In genomic region chr6:38554014-38554413, GRCh38 we compare ENCODE assay signal across 26 cellular contexts.
DNase-seq lines count a peak whose midpoint lies in the region; ATAC-seq, FAIRE-seq and TF ChIP-seq lines count a peak whose summit lies in the region.
"Had no signal": no experiment of that assay in that cellular context is flagged by ENCODE, and none has a peak within 500 bp of the region (broad histone marks: within the 10 kb centered on the region; RNA-seq: fewer than 3 reads in every experiment).

No MANE protein-coding gene starts in this region.

- ATAC-seq in stimulated activated naive CD8-positive, alpha-beta T cell treated with anti-CD3 and anti-CD28 coated beads, Interleukin-15, Interleukin-2, amounts not matched to agents 100 U/mL and 50 U/mL, for 24 hours: no peak
- ATAC-seq in left lung: no peak
- ATAC-seq in pancreas: no peak
- ATAC-seq: A549; CD8-positive, alpha-beta T cell; GM12878 had no signal

- H3K27ac Mint-ChIP-seq in brain: peak overlapping the region in 3 of 5 experiments; percentile 23 to 34 (median 32)
- H3K27ac Mint-ChIP-seq: CD4-positive, alpha-beta T cell; CD8-positive, alpha-beta T cell had no signal

- H3K4me1 Mint-ChIP-seq in brain: peaks cover 24% of the 10 kb centered on the region

- no peaks in the 10 kb centered on the region for H3K27me3 ChIP-seq in smooth muscle cell (ENCODE audit: low read depth)
- H3K27me3 ChIP-seq in left lung: no peaks in the 10 kb centered on the region
- no peaks in the 10 kb centered on the region for H3K27me3 ChIP-seq in pancreas
- H3K27me3 ChIP-seq: BLaER1 treated with 17β-estradiol and CSF1 and Interleukin-3, amounts not matched to agents 10 nM and 100 nM had no signal

- H3K9me3 Mint-ChIP-seq in brain: no peaks in the 10 kb centered on the region
- H3K9me3 Mint-ChIP-seq: CD4-positive, alpha-beta T cell; CD8-positive, alpha-beta T cell had no signal

- H3K36me3 ChIP-seq in smooth muscle cell (ENCODE audit: low read depth) (no peaks in the 10 kb centered on the region), left lung (no peaks in the 10 kb centered on the region), pancreas (no peaks in the 10 kb centered on the region)

- no peaks in the 10 kb centered on the region for H4K20me1 ChIP-seq in smooth muscle cell (ENCODE audit: low read depth)
- H4K20me1 ChIP-seq: BLaER1 treated with 17β-estradiol and CSF1 and Interleukin-3, amounts not matched to agents 10 nM and 100 nM had no signal

- H2AFZ ChIP-seq in smooth muscle cell (ENCODE audit: low read depth): no peak overlapping the region

- H3F3A ChIP-seq in smooth muscle cell (ENCODE audit: low read depth): peaks cover 3% of the 10 kb centered on the region

- TF ChIP-seq CTCF in D721Med (IDR thresholded peaks at IDR 0.05; ENCODE audit: insufficient read depth, missing control alignments) (no peak), brain (conservative IDR thresholded peaks at IDR 0.05) (no peak), smooth muscle cell (IDR thresholded peaks at IDR 0.05; ENCODE audit: borderline replicate concordance, insufficient read depth, poor library complexity, severe bottlenecking) (no peak), left lung (IDR thresholded peaks at IDR 0.05) (no peak), pancreas (IDR thresholded peaks at IDR 0.05) (no peak)

- POLR2A ChIA-PET in HEK293T (lab: Yijun Ruan, JAX): no interaction called here

- DNase-seq in D721Med (ENCODE audit: insufficient read length, low spot score) (no peak), HEK293T (ENCODE audit: extremely low spot score) (no peak), smooth muscle cell (lab: John Stamatoyannopoulos, UW; ENCODE audit: unreplicated experiment) (no peak), left lung (no peak), pancreas (no peak)
- no peak for DNase-seq in stimulated activated naive CD8-positive, alpha-beta T cell treated with anti-CD3 and anti-CD28 coated beads, Interleukin-15, Interleukin-2, amounts not matched to agents 100 U/mL and 50 U/mL, for 24 hours
- DNase-seq: AML-193; Caco-2; Calu3; CD4-positive, alpha-beta T cell; CD8-positive, alpha-beta T cell; DMS 273 treated with DMSO at 0.1 percent for 48 hours; DMS153; DMS53; DMS79; DND-41; EL; GDM1 had no signal

- H3K27me3 Mint-ChIP-seq in brain: no peaks in the 10 kb centered on the region
- H3K27me3 Mint-ChIP-seq: B cell; CD4-positive, alpha-beta T cell had no signal

- no peak overlapping the region for H3K4me3 ChIP-seq in smooth muscle cell
- H3K4me3 ChIP-seq in left lung: no peak overlapping the region
- H3K4me3 ChIP-seq in pancreas: no peak overlapping the region
- H3K4me3 ChIP-seq: A549; BLaER1 treated with 17β-estradiol and CSF1 and Interleukin-3, amounts not matched to agents 10 nM and 100 nM; GM12878 had no signal

- H3K9me3 ChIP-seq in smooth muscle cell (replicated peaks; ENCODE audit: low read depth) (no peaks in the 10 kb centered on the region), left lung (no peaks in the 10 kb centered on the region), pancreas (no peaks in the 10 kb centered on the region)
- H3K9me3 ChIP-seq: A549, Caco-2 had no signal

- no peak overlapping the region for H3K9ac ChIP-seq in smooth muscle cell (ENCODE audit: low read depth)
- H3K9ac ChIP-seq: BLaER1 treated with 17β-estradiol and CSF1 and Interleukin-3, amounts not matched to agents 10 nM and 100 nM had no signal

- FAIRE-seq in D721Med (lab: Jason Lieb, UNC): peak; percentile 41
- FAIRE-seq in pancreas (lab: Jason Lieb, UNC): no peak
- FAIRE-seq: A549, GM12878, GM19239 had no signal

- intact Hi-C loops in left lung (cut with DNase I): no loop called here
- intact Hi-C loops in pancreas (cut with DNase I): no loop called here

- H3K4me2 ChIP-seq in smooth muscle cell: peak overlapping the region; percentile 42
- H3K4me2 ChIP-seq: A549; BLaER1 treated with 17β-estradiol and CSF1 and Interleukin-3, amounts not matched to agents 10 nM and 100 nM had no signal

- CTCF ChIA-PET in HEK293T (lab: Yijun Ruan, JAX): no interaction called here

- H3K36me3 Mint-ChIP-seq in brain: peaks cover 8% of the 10 kb centered on the region

- no peak overlapping the region for H3K4me3 Mint-ChIP-seq in brain
- H3K4me3 Mint-ChIP-seq: B cell; CD4-positive, alpha-beta T cell; CD8-positive, alpha-beta T cell had no signal

- H3K4me1 ChIP-seq in smooth muscle cell (ENCODE audit: low read depth): peaks cover 7% of the 10 kb centered on the region
- H3K4me1 ChIP-seq in left lung: no peaks in the 10 kb centered on the region
- no peaks in the 10 kb centered on the region for H3K4me1 ChIP-seq in pancreas

- H3K79me2 ChIP-seq in smooth muscle cell (ENCODE audit: low read depth): no peaks in the 10 kb centered on the region

- H3K27ac ChIP-seq in smooth muscle cell (ENCODE audit: low read depth) (no peak overlapping the region), left lung (no peak overlapping the region), pancreas (no peak overlapping the region)
- H3K27ac ChIP-seq: 22Rv1; A549; BLaER1 treated with 17β-estradiol and CSF1 and Interleukin-3, amounts not matched to agents 10 nM and 100 nM; C4-2B had no signal

TF ChIP-seq in HEK293T, 16 proteins besides CTCF, POLR2A, EP300 and RAD21:
- TF ChIP-seq ARNT (IDR thresholded peaks at IDR 0.05) (no peak), PKNOX1 (IDR thresholded peaks at IDR 0.05) (peak; percentile 83), CTBP1 (IDR thresholded peaks at IDR 0.05; ENCODE audit: borderline replicate concordance) (no peak), FOXM1 (IDR thresholded peaks at IDR 0.05; ENCODE audit: borderline replicate concordance) (no peak), LEF1 (IDR thresholded peaks at IDR 0.05; ENCODE audit: borderline replicate concordance) (no peak)
TF ChIP-seq in HEK293T: peak in this region for 1.
